ENCODE assay signal across 1 cellular context in genomic region chr22:22060200-22061084, GRCh38.
TF ChIP-seq lines count a peak whose summit lies in the region.

No MANE protein-coding gene starts in this region.

TF ChIP-seq in HepG2, 621 proteins besides CTCF, POLR2A, EP300 and RAD21 (continued from another document and continues in another):
- TF ChIP-seq BATF2 (CRISPR knock-in tag; IDR thresholded peaks at IDR 0.05) (no peak), ZNF335 (CRISPR knock-in tag; IDR thresholded peaks at IDR 0.05) (no peak), MTF1 (CRISPR knock-in tag; IDR thresholded peaks at IDR 0.05) (no peak), HNRNPL (IDR thresholded peaks at IDR 0.05; ENCODE audit: low read depth, low read length) (0 out of 2 replicates have a peak, but pooled peaks have one; percentile 24), PAXIP1 (CRISPR knock-in tag; conservative IDR thresholded peaks at IDR 0.05) (no peak), ZNF232 (CRISPR knock-in tag; IDR thresholded peaks at IDR 0.05; ENCODE audit: borderline replicate concordance) (no peak), TBL1XR1 (IDR thresholded peaks at IDR 0.05; ENCODE audit: borderline replicate concordance, low read length, partially characterized antibody) (no peak), TSC22D2 (CRISPR knock-in tag; IDR thresholded peaks at IDR 0.05; ENCODE audit: borderline replicate concordance) (no peak), ZSCAN21 (CRISPR knock-in tag; IDR thresholded peaks at IDR 0.05; ENCODE audit: borderline replicate concordance) (no peak), ZZZ3 (CRISPR knock-in tag; IDR thresholded peaks at IDR 0.05; ENCODE audit: borderline replicate concordance) (no peak), MAF1 (CRISPR knock-in tag; IDR thresholded peaks at IDR 0.05; ENCODE audit: borderline replicate concordance) (no peak), BORCS8-MEF2B (CRISPR knock-in tag; IDR thresholded peaks at IDR 0.05) (no peak), ZNF703 (CRISPR knock-in tag; IDR thresholded peaks at IDR 0.05; ENCODE audit: borderline replicate concordance) (no peak), ZBTB46 (CRISPR knock-in tag; IDR thresholded peaks at IDR 0.05; ENCODE audit: borderline replicate concordance) (no peak), FOXJ3 (CRISPR knock-in tag; IDR thresholded peaks at IDR 0.05; ENCODE audit: borderline replicate concordance) (no peak), SMC3 (IDR thresholded peaks at IDR 0.05; ENCODE audit: low read length) (0 out of 2 replicates have a peak, but pooled peaks have one; percentile 7), FOSL1 (CRISPR knock-in tag; IDR thresholded peaks at IDR 0.05; ENCODE audit: borderline replicate concordance) (no peak), ZNF550 (CRISPR knock-in tag; IDR thresholded peaks at IDR 0.05; ENCODE audit: borderline replicate concordance) (0 out of 2 replicates have a peak, but pooled peaks have one; percentile 38), ZNF704 (CRISPR knock-in tag; IDR thresholded peaks at IDR 0.05; ENCODE audit: borderline replicate concordance) (no peak), HMGXB4 (CRISPR knock-in tag; IDR thresholded peaks at IDR 0.05; ENCODE audit: borderline replicate concordance in 1 of 2, low read depth in 1 of 2) (peak in 1 of 2 experiments; percentile 36; a peak in 1 of 4 replicates), AGO2 (optimal IDR thresholded peaks at IDR 0.05; ENCODE audit: low read depth, low read length) (no peak), MAZ (IDR thresholded peaks at IDR 0.05; ENCODE audit: borderline replicate concordance, low read depth, low read length) (no peak), MAZ (CRISPR knock-in tag; IDR thresholded peaks at IDR 0.05; ENCODE audit: low read depth) (no peak), ASH2L (IDR thresholded peaks at IDR 0.05; ENCODE audit: insufficient read length, low read depth, low read length) (no peak), NCOA1 (CRISPR knock-in tag; IDR thresholded peaks at IDR 0.05) (no peak), MEIS1 (CRISPR knock-in tag; IDR thresholded peaks at IDR 0.05; ENCODE audit: borderline replicate concordance) (peak; percentile 45; the same call in 1 of the 2 replicates), DDIT3 (CRISPR knock-in tag; IDR thresholded peaks at IDR 0.05) (no peak), ZNF782 (CRISPR knock-in tag; IDR thresholded peaks at IDR 0.05; ENCODE audit: borderline replicate concordance) (0 out of 2 replicates have a peak, but pooled peaks have one; percentile 41), MTA1 (CRISPR knock-in tag; IDR thresholded peaks at IDR 0.05; ENCODE audit: borderline replicate concordance) (0 out of 2 replicates have a peak, but pooled peaks have one; percentile 39), XRCC5 (optimal IDR thresholded peaks at IDR 0.05; ENCODE audit: low read length) (peak; percentile 69), ZNF556 (CRISPR knock-in tag; IDR thresholded peaks at IDR 0.05; ENCODE audit: borderline replicate concordance) (0 out of 2 replicates have a peak, but pooled peaks have one; percentile 30), STAG1 (CRISPR knock-in tag; IDR thresholded peaks at IDR 0.05) (peak; percentile 67), SRY (CRISPR knock-in tag; IDR thresholded peaks at IDR 0.05) (no peak)
- TF ChIP-seq, protein P1, sequence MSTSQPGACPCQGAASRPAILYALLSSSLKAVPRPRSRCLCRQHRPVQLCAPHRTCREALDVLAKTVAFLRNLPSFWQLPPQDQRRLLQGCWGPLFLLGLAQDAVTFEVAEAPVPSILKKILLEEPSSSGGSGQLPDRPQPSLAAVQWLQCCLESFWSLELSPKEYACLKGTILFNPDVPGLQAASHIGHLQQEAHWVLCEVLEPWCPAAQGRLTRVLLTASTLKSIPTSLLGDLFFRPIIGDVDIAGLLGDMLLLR (CRISPR knock-in tag; IDR thresholded peaks at IDR 0.05): no peak
- TF ChIP-seq, protein P2, sequence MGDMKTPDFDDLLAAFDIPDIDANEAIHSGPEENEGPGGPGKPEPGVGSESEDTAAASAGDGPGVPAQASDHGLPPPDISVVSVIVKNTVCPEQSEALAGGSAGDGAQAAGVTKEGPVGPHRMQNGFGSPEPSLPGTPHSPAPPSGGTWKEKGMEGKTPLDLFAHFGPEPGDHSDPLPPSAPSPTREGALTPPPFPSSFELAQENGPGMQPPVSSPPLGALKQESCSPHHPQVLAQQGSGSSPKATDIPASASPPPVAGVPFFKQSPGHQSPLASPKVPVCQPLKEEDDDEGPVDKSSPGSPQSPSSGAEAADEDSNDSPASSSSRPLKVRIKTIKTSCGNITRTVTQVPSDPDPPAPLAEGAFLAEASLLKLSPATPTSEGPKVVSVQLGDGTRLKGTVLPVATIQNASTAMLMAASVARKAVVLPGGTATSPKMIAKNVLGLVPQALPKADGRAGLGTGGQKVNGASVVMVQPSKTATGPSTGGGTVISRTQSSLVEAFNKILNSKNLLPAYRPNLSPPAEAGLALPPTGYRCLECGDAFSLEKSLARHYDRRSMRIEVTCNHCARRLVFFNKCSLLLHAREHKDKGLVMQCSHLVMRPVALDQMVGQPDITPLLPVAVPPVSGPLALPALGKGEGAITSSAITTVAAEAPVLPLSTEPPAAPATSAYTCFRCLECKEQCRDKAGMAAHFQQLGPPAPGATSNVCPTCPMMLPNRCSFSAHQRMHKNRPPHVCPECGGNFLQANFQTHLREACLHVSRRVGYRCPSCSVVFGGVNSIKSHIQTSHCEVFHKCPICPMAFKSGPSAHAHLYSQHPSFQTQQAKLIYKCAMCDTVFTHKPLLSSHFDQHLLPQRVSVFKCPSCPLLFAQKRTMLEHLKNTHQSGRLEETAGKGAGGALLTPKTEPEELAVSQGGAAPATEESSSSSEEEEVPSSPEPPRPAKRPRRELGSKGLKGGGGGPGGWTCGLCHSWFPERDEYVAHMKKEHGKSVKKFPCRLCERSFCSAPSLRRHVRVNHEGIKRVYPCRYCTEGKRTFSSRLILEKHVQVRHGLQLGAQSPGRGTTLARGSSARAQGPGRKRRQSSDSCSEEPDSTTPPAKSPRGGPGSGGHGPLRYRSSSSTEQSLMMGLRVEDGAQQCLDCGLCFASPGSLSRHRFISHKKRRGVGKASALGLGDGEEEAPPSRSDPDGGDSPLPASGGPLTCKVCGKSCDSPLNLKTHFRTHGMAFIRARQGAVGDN (CRISPR knock-in tag; IDR thresholded peaks at IDR 0.05): peak; percentile 48
- TF ChIP-seq, protein P3, sequence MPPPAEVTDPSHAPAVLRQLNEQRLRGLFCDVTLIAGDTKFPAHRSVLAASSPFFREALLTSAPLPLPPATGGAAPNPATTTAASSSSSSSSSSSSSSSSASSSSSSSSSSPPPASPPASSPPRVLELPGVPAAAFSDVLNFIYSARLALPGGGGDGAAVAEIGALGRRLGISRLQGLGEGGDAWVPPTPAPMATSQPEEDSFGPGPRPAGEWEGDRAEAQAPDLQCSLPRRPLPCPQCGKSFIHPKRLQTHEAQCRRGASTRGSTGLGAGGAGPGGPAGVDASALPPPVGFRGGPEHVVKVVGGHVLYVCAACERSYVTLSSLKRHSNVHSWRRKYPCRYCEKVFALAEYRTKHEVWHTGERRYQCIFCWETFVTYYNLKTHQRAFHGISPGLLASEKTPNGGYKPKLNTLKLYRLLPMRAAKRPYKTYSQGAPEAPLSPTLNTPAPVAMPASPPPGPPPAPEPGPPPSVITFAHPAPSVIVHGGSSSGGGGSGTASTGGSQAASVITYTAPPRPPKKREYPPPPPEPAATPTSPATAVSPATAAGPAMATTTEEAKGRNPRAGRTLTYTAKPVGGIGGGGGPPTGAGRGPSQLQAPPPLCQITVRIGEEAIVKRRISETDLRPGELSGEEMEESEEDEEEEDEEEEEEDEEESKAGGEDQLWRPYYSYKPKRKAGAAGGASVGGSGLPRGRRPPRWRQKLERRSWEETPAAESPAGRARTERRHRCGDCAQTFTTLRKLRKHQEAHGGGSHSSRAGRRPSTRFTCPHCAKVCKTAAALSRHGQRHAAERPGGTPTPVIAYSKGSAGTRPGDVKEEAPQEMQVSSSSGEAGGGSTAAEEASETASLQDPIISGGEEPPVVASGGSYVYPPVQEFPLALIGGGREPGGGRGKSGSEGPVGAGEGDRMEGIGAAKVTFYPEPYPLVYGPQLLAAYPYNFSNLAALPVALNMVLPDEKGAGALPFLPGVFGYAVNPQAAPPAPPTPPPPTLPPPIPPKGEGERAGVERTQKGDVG (CRISPR knock-in tag; IDR thresholded peaks at IDR 0.05; ENCODE audit: borderline replicate concordance): 0 out of 2 replicates have a peak, but pooled peaks have one; percentile 53
- TF ChIP-seq, protein P4, sequence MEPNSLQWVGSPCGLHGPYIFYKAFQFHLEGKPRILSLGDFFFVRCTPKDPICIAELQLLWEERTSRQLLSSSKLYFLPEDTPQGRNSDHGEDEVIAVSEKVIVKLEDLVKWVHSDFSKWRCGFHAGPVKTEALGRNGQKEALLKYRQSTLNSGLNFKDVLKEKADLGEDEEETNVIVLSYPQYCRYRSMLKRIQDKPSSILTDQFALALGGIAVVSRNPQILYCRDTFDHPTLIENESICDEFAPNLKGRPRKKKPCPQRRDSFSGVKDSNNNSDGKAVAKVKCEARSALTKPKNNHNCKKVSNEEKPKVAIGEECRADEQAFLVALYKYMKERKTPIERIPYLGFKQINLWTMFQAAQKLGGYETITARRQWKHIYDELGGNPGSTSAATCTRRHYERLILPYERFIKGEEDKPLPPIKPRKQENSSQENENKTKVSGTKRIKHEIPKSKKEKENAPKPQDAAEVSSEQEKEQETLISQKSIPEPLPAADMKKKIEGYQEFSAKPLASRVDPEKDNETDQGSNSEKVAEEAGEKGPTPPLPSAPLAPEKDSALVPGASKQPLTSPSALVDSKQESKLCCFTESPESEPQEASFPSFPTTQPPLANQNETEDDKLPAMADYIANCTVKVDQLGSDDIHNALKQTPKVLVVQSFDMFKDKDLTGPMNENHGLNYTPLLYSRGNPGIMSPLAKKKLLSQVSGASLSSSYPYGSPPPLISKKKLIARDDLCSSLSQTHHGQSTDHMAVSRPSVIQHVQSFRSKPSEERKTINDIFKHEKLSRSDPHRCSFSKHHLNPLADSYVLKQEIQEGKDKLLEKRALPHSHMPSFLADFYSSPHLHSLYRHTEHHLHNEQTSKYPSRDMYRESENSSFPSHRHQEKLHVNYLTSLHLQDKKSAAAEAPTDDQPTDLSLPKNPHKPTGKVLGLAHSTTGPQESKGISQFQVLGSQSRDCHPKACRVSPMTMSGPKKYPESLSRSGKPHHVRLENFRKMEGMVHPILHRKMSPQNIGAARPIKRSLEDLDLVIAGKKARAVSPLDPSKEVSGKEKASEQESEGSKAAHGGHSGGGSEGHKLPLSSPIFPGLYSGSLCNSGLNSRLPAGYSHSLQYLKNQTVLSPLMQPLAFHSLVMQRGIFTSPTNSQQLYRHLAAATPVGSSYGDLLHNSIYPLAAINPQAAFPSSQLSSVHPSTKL (CRISPR knock-in tag; IDR thresholded peaks at IDR 0.05): no peak
